Comparison of ENCODE assay signal across 1 cellular context in genomic region chr10:78907458-78908211, GRCh38.
A peak's percentile ranks its signal among the peaks of the same experiment; 100 is the strongest.
TF ChIP-seq lines count a peak whose summit lies in the region.

No MANE protein-coding gene starts in this region.

TF ChIP-seq in HepG2, 621 proteins besides CTCF, POLR2A, EP300 and RAD21:
- TF ChIP-seq ZNF574 (CRISPR knock-in tag; IDR thresholded peaks at IDR 0.05) (no peak), ZNF687 (CRISPR knock-in tag; IDR thresholded peaks at IDR 0.05) (peak; percentile 23; the same call in 1 of the 2 replicates)
TF ChIP-seq in HepG2: peak in this region for 1.
